Comparison of ENCODE assay signal across 1 cellular context in the genomic region with DNA sequence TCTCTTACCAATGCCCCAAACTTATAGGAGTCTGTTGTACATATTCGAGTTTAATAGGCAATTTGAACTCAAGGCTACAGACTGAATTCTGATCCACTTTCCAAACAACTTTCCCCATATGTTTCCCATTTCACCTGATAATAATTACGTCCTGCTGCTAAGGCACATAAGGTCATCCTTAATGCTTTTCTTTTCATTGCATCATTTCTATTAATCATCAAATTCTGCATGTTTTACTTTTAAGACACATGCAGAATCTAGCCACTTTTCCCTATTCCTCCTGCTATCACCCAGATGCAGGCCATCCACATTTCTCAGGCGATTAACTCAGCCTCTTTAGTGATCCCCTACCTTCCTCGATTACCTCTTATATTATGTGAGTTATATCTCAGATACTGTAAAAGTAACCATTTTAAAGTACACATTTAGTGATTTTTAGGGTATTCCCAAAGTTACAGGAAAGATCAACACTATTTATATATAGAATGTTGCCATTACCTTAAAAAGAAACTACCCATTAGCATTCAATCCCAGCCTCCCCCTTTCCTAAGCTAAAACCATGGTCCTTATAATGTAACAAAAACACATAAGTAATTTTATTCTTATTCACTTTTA.
A peak's percentile ranks its signal among the peaks of the same experiment; 100 is the strongest.
TF ChIP-seq lines count a peak whose summit lies in the region.

No MANE protein-coding gene starts in this region.

TF ChIP-seq in K562, 482 proteins besides CTCF, POLR2A, EP300 and RAD21 (continued from another document and continues in another):
- peak; percentile 85 for TF ChIP-seq ATF7 (IDR thresholded peaks at IDR 0.05)
- TF ChIP-seq, protein P1, sequence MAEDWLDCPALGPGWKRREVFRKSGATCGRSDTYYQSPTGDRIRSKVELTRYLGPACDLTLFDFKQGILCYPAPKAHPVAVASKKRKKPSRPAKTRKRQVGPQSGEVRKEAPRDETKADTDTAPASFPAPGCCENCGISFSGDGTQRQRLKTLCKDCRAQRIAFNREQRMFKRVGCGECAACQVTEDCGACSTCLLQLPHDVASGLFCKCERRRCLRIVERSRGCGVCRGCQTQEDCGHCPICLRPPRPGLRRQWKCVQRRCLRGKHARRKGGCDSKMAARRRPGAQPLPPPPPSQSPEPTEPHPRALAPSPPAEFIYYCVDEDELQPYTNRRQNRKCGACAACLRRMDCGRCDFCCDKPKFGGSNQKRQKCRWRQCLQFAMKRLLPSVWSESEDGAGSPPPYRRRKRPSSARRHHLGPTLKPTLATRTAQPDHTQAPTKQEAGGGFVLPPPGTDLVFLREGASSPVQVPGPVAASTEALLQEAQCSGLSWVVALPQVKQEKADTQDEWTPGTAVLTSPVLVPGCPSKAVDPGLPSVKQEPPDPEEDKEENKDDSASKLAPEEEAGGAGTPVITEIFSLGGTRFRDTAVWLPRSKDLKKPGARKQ (CRISPR knock-in tag; IDR thresholded peaks at IDR 0.05) = 0 out of 2 replicates have a peak, but pooled peaks have one; percentile 67
- TF ChIP-seq, protein P2, sequence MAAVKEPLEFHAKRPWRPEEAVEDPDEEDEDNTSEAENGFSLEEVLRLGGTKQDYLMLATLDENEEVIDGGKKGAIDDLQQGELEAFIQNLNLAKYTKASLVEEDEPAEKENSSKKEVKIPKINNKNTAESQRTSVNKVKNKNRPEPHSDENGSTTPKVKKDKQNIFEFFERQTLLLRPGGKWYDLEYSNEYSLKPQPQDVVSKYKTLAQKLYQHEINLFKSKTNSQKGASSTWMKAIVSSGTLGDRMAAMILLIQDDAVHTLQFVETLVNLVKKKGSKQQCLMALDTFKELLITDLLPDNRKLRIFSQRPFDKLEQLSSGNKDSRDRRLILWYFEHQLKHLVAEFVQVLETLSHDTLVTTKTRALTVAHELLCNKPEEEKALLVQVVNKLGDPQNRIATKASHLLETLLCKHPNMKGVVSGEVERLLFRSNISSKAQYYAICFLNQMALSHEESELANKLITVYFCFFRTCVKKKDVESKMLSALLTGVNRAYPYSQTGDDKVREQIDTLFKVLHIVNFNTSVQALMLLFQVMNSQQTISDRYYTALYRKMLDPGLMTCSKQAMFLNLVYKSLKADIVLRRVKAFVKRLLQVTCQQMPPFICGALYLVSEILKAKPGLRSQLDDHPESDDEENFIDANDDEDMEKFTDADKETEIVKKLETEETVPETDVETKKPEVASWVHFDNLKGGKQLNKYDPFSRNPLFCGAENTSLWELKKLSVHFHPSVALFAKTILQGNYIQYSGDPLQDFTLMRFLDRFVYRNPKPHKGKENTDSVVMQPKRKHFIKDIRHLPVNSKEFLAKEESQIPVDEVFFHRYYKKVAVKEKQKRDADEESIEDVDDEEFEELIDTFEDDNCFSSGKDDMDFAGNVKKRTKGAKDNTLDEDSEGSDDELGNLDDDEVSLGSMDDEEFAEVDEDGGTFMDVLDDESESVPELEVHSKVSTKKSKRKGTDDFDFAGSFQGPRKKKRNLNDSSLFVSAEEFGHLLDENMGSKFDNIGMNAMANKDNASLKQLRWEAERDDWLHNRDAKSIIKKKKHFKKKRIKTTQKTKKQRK (IDR thresholded peaks at IDR 0.05; ENCODE audit: borderline replicate concordance, low read depth, low read length) = no peak
- no peak for TF ChIP-seq TAF1 (IDR thresholded peaks at IDR 0.05; ENCODE audit: control insufficient read depth, extremely low read depth, insufficient read depth, low read length, severe bottlenecking)
- TF ChIP-seq ZNF79 (CRISPR knock-in tag; IDR thresholded peaks at IDR 0.05; ENCODE audit: low read depth) = no peak
- TF ChIP-seq, protein P3, sequence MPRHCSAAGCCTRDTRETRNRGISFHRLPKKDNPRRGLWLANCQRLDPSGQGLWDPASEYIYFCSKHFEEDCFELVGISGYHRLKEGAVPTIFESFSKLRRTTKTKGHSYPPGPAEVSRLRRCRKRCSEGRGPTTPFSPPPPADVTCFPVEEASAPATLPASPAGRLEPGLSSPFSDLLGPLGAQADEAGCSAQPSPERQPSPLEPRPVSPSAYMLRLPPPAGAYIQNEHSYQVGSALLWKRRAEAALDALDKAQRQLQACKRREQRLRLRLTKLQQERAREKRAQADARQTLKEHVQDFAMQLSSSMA (CRISPR knock-in tag; IDR thresholded peaks at IDR 0.05) = 0 out of 2 replicates have a peak, but pooled peaks have one; percentile 20
- no peak for TF ChIP-seq NFRKB (IDR thresholded peaks at IDR 0.05; ENCODE audit: low read depth)
- TF ChIP-seq EP400 (IDR thresholded peaks at IDR 0.05) = peak; percentile 56
- TF ChIP-seq FOSL1 (tag; conservative IDR thresholded peaks at IDR 0.05) = peak; percentile 48
- no peak for TF ChIP-seq RBM22 (IDR thresholded peaks at IDR 0.05; ENCODE audit: low read depth, low read length, poor library complexity, severe bottlenecking)
- TF ChIP-seq CEBPG (CRISPR knock-in tag; IDR thresholded peaks at IDR 0.05) = no peak; the same call in 1 of the 2 replicates
- TF ChIP-seq CEBPG (tag; conservative IDR thresholded peaks at IDR 0.05 in 1 of 2, IDR thresholded peaks at IDR 0.05 in 1 of 2) = peak; percentile 77 to 99
- peak; percentile 36; the same call in 1 of the 2 replicates for TF ChIP-seq ZNF316 (IDR thresholded peaks at IDR 0.05)
- TF ChIP-seq SMARCC2 (IDR thresholded peaks at IDR 0.05; ENCODE audit: low read depth) = no peak
- TF ChIP-seq ZBTB17 (CRISPR knock-in tag; IDR thresholded peaks at IDR 0.05) = no peak
- TF ChIP-seq, protein P4, sequence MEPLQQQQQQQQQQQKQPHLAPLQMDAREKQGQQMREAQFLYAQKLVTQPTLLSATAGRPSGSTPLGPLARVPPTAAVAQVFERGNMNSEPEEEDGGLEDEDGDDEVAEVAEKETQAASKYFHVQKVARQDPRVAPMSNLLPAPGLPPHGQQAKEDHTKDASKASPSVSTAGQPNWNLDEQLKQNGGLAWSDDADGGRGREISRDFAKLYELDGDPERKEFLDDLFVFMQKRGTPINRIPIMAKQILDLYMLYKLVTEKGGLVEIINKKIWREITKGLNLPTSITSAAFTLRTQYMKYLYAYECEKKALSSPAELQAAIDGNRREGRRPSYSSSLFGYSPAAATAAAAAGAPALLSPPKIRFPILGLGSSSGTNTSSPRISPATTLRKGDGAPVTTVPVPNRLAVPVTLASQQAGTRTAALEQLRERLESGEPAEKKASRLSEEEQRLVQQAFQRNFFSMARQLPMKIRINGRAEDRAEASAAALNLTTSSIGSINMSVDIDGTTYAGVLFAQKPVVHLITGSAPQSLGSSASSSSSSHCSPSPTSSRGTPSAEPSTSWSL (CRISPR knock-in tag; IDR thresholded peaks at IDR 0.05; ENCODE audit: borderline replicate concordance) = no peak
- TF ChIP-seq ZNF707 (CRISPR knock-in tag; conservative IDR thresholded peaks at IDR 0.05) = no peak
- TF ChIP-seq NFYB (IDR thresholded peaks at IDR 0.05; ENCODE audit: extremely low read depth, insufficient read length) = no peak
- peak; percentile 50 for TF ChIP-seq TAL1 (IDR thresholded peaks at IDR 0.05)
- TF ChIP-seq, protein P5, sequence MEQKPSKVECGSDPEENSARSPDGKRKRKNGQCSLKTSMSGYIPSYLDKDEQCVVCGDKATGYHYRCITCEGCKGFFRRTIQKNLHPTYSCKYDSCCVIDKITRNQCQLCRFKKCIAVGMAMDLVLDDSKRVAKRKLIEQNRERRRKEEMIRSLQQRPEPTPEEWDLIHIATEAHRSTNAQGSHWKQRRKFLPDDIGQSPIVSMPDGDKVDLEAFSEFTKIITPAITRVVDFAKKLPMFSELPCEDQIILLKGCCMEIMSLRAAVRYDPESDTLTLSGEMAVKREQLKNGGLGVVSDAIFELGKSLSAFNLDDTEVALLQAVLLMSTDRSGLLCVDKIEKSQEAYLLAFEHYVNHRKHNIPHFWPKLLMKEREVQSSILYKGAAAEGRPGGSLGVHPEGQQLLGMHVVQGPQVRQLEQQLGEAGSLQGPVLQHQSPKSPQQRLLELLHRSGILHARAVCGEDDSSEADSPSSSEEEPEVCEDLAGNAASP (IDR thresholded peaks at IDR 0.05) = peak; percentile 56; the same call in 1 of the 2 replicates
- TF ChIP-seq, protein P6, sequence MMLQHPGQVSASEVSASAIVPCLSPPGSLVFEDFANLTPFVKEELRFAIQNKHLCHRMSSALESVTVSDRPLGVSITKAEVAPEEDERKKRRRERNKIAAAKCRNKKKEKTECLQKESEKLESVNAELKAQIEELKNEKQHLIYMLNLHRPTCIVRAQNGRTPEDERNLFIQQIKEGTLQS (IDR thresholded peaks at IDR 0.05) = peak; percentile 94
- TF ChIP-seq, protein P6 (CRISPR knock-in tag; conservative IDR thresholded peaks at IDR 0.05) = no peak
- TF ChIP-seq CXXC5 (CRISPR knock-in tag; IDR thresholded peaks at IDR 0.05) = peak; percentile 12; the same call in 1 of the 2 replicates
- TF ChIP-seq MAFG (tag; conservative IDR thresholded peaks at IDR 0.05) = 0 out of 2 replicates have a peak, but pooled peaks have one; percentile 36
- no peak for TF ChIP-seq HLTF (IDR thresholded peaks at IDR 0.05)
- TF ChIP-seq, protein P7, sequence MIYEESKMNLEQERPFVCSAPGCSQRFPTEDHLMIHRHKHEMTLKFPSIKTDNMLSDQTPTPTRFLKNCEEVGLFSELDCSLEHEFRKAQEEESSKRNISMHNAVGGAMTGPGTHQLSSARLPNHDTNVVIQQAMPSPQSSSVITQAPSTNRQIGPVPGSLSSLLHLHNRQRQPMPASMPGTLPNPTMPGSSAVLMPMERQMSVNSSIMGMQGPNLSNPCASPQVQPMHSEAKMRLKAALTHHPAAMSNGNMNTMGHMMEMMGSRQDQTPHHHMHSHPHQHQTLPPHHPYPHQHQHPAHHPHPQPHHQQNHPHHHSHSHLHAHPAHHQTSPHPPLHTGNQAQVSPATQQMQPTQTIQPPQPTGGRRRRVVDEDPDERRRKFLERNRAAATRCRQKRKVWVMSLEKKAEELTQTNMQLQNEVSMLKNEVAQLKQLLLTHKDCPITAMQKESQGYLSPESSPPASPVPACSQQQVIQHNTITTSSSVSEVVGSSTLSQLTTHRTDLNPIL (CRISPR knock-in tag; IDR thresholded peaks at IDR 0.05) = no peak
- TF ChIP-seq, protein P8, sequence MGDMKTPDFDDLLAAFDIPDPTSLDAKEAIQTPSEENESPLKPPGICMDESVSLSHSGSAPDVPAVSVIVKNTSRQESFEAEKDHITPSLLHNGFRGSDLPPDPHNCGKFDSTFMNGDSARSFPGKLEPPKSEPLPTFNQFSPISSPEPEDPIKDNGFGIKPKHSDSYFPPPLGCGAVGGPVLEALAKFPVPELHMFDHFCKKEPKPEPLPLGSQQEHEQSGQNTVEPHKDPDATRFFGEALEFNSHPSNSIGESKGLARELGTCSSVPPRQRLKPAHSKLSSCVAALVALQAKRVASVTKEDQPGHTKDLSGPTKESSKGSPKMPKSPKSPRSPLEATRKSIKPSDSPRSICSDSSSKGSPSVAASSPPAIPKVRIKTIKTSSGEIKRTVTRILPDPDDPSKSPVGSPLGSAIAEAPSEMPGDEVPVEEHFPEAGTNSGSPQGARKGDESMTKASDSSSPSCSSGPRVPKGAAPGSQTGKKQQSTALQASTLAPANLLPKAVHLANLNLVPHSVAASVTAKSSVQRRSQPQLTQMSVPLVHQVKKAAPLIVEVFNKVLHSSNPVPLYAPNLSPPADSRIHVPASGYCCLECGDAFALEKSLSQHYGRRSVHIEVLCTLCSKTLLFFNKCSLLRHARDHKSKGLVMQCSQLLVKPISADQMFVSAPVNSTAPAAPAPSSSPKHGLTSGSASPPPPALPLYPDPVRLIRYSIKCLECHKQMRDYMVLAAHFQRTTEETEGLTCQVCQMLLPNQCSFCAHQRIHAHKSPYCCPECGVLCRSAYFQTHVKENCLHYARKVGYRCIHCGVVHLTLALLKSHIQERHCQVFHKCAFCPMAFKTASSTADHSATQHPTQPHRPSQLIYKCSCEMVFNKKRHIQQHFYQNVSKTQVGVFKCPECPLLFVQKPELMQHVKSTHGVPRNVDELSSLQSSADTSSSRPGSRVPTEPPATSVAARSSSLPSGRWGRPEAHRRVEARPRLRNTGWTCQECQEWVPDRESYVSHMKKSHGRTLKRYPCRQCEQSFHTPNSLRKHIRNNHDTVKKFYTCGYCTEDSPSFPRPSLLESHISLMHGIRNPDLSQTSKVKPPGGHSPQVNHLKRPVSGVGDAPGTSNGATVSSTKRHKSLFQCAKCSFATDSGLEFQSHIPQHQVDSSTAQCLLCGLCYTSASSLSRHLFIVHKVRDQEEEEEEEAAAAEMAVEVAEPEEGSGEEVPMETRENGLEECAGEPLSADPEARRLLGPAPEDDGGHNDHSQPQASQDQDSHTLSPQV (IDR thresholded peaks at IDR 0.05) = 0 out of 2 replicates have a peak, but pooled peaks have one; percentile 26
- TF ChIP-seq, protein P9, sequence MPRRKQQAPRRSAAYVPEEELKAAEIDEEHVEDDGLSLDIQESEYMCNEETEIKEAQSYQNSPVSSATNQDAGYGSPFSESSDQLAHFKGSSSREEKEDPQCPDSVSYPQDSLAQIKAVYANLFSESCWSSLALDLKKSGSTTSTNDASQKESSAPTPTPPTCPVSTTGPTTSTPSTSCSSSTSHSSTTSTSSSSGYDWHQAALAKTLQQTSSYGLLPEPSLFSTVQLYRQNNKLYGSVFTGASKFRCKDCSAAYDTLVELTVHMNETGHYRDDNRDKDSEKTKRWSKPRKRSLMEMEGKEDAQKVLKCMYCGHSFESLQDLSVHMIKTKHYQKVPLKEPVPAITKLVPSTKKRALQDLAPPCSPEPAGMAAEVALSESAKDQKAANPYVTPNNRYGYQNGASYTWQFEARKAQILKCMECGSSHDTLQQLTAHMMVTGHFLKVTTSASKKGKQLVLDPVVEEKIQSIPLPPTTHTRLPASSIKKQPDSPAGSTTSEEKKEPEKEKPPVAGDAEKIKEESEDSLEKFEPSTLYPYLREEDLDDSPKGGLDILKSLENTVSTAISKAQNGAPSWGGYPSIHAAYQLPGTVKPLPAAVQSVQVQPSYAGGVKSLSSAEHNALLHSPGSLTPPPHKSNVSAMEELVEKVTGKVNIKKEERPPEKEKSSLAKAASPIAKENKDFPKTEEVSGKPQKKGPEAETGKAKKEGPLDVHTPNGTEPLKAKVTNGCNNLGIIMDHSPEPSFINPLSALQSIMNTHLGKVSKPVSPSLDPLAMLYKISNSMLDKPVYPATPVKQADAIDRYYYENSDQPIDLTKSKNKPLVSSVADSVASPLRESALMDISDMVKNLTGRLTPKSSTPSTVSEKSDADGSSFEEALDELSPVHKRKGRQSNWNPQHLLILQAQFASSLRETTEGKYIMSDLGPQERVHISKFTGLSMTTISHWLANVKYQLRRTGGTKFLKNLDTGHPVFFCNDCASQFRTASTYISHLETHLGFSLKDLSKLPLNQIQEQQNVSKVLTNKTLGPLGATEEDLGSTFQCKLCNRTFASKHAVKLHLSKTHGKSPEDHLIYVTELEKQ (CRISPR knock-in tag; IDR thresholded peaks at IDR 0.05) = no peak
- TF ChIP-seq MCM5 (IDR thresholded peaks at IDR 0.05; ENCODE audit: low read depth) = no peak
